Comparison of ENCODE assay signal across 34 cellular contexts in genomic region chr20:61986762-61987321, GRCh38.
"Had no signal": no experiment of that assay in that cellular context is flagged by ENCODE, and none has a peak within 500 bp of the region (broad histone marks: within the 10 kb centered on the region; RNA-seq: fewer than 3 reads in every experiment).

No MANE protein-coding gene starts in this region.

- FAIRE-seq: colon, endometrium, small intestine had no signal

- H3K27ac ChIP-seq: gastrocnemius medialis, neutrophil, ovary, prostate gland, sigmoid colon, uterus, VCaP had no signal

- H3K4me1 ChIP-seq: prostate gland, sigmoid colon, uterus had no signal

- H3K4me1 Mint-ChIP-seq: nephron had no signal

- H3K4me3 Mint-ChIP-seq: activated naive CD4-positive, alpha-beta T cell treated with anti-CD3 and anti-CD28 coated beads for 36 hours; central memory CD8-positive, alpha-beta T cell; nephron; stimulated activated memory B cell treated with anti-CD40 and anti-IgM and Interleukin-4, amounts not matched to agents 10 μg/mL and 1 μg/mL and 100 μg/mL, for 72 hours; stimulated activated naive CD8-positive, alpha-beta T cell treated with anti-CD3 and anti-CD28 coated beads, Interleukin-15, amount 100 ng/mL, for 72 hours; T-helper 2 cell treated with Interferon-gamma antibody and Interleukin-4, amounts not matched to agents 5 μg/mL and 100 μg/mL, for 36 hours; type B pancreatic cell had no signal

- H3K27me3 Mint-ChIP-seq: central memory CD8-positive, alpha-beta T cell; stimulated activated memory B cell treated with anti-CD40 and anti-IgM and Interleukin-4, amounts not matched to agents 10 μg/mL and 1 μg/mL and 100 μg/mL, for 72 hours; stimulated activated naive CD8-positive, alpha-beta T cell treated with anti-CD3 and anti-CD28 coated beads, Interleukin-15, amount 100 ng/mL, for 72 hours; type B pancreatic cell had no signal

- ATAC-seq: gastrocnemius medialis; left lobe of liver; mucosa of descending colon; stimulated activated memory B cell treated with anti-CD40 and anti-IgM and Interleukin-4, amounts not matched to agents 10 μg/mL and 1 μg/mL and 100 μg/mL, for 72 hours; stimulated activated naive CD8-positive, alpha-beta T cell treated with anti-CD3 and anti-CD28 coated beads, Interleukin-15, amount 100 ng/mL, for 72 hours had no signal

- H3K36me3 ChIP-seq: ovary, prostate gland, uterus had no signal

- H3K4me3 ChIP-seq: gastrocnemius medialis, mucosa of descending colon, ovary, prostate gland, sigmoid colon, uterus had no signal

- H3K27ac Mint-ChIP-seq: activated naive CD4-positive, alpha-beta T cell treated with anti-CD3 and anti-CD28 coated beads for 36 hours; nephron; stimulated activated memory B cell treated with anti-CD40 and anti-IgM and Interleukin-4, amounts not matched to agents 10 μg/mL and 1 μg/mL and 100 μg/mL, for 72 hours; stimulated activated naive CD8-positive, alpha-beta T cell treated with anti-CD3 and anti-CD28 coated beads, Interleukin-15, amount 100 ng/mL, for 72 hours; T-helper 2 cell treated with Interferon-gamma antibody and Interleukin-4, amounts not matched to agents 5 μg/mL and 100 μg/mL, for 36 hours; type B pancreatic cell had no signal

- H3K27me3 ChIP-seq: gastrocnemius medialis, neutrophil, ovary, sigmoid colon, uterus had no signal

- H3K9me3 ChIP-seq: neutrophil, ovary, prostate gland, uterus had no signal

- DNase-seq: activated CD4-positive, alpha-beta T cell treated with anti-CD3 and anti-CD28 coated beads for 4 hours; activated CD4-positive, alpha-beta T cell treated with anti-CD3 and anti-CD28 coated beads, Interleukin-2, amount 50 U/mL, for 4 hours; activated CD8-positive, alpha-beta memory T cell treated with anti-CD3 and anti-CD28 coated beads for 24 hours; activated effector memory CD4-positive, alpha-beta T cell treated with Interleukin-2 at 50 U/mL for 16 hours; activated naive CD4-positive, alpha-beta T cell treated with anti-CD3 and anti-CD28 coated beads for 36 hours; amniotic stem cell; effector CD8-positive, alpha-beta T cell; gastrocnemius medialis; glutamatergic neuron; hippocampal formation; immature natural killer cell; retina; sigmoid colon; small intestine; stimulated activated CD4-positive, alpha-beta T cell treated with anti-CD3 and anti-CD28 coated beads, Interleukin-1b, Interleukin-23, amount 100 ng/mL, for 48 hours; stimulated activated CD4-positive, alpha-beta T cell treated with anti-CD3 and anti-CD28 coated beads, Interleukin-4, amount 100 ng/mL, for 4 hours; stimulated activated CD8-positive, alpha-beta memory T cell treated with anti-CD3 and anti-CD28 coated beads, Interleukin-4, amount 100 ng/mL, for 48 hours; stimulated activated naive CD8-positive, alpha-beta T cell treated with anti-CD3 and anti-CD28 coated beads, Interleukin-15, amount 100 ng/mL, for 72 hours; substantia nigra; T-helper 1 cell; uterus had no signal
